Comparison of ENCODE assay signal across 8 cellular contexts in genomic region chr16:17224859-17225258, GRCh38.
A peak's percentile ranks its signal among the peaks of the same experiment; 100 is the strongest.
DNase-seq lines count a peak whose midpoint lies in the region; ATAC-seq and TF ChIP-seq lines count a peak whose summit lies in the region.

No MANE protein-coding gene starts in this region.

- H3K36me3 ChIP-seq in skeletal muscle satellite cell (ENCODE audit: insufficient read depth, low read length): no peaks in the 10 kb centered on the region

- H3K27me3 ChIP-seq in skeletal muscle satellite cell (ENCODE audit: control insufficient read depth, insufficient read depth, low read length): no peaks in the 10 kb centered on the region

- peaks cover 24% of the 10 kb centered on the region for H3K4me1 ChIP-seq in skeletal muscle satellite cell (ENCODE audit: control insufficient read depth, insufficient read depth, low read length)

- peak; percentile 87 for DNase-seq in H4 (ENCODE audit: low spot score)
- peak; percentile 85 for DNase-seq in RPMI7951 (ENCODE audit: low read depth)
- peak; percentile 88 for DNase-seq in fibroblast of villous mesenchyme (ENCODE audit: low read depth)
- DNase-seq in HK-2 (ENCODE audit: unreplicated experiment): no peak
- DNase-seq in SHP77 treated with DMSO at 0.1 percent for 48 hours (lab: John Stamatoyannopoulos, UW): no peak
- no peak for DNase-seq in activated effector memory CD4-positive, alpha-beta T cell treated with anti-CD3 and anti-CD28 coated beads, Interleukin-2, amount 50 U/mL, for 16 hours

- no peaks in the 10 kb centered on the region for H3K9me3 ChIP-seq in skeletal muscle satellite cell (replicated peaks; ENCODE audit: low read length)

- no peak overlapping the region for H3K9ac ChIP-seq in skeletal muscle satellite cell (ENCODE audit: low read depth, low read length)

- H3K4me2 ChIP-seq in skeletal muscle satellite cell (ENCODE audit: low read length): peak overlapping the region; percentile 26

- no peak for ATAC-seq in GM21825 (IDR thresholded peaks at IDR 0.05; ENCODE audit: unreplicated experiment)

- no peak overlapping the region for H3K4me3 ChIP-seq in fibroblast of villous mesenchyme (ENCODE audit: low read depth, low read length)
- H3K4me3 ChIP-seq in skeletal muscle satellite cell (ENCODE audit: low read length): no peak overlapping the region

- no peak for TF ChIP-seq CTCF in fibroblast of villous mesenchyme (IDR thresholded peaks at IDR 0.05; ENCODE audit: insufficient read depth, low read depth, low read length)

Comparison
In these comparisons a context has a peak if more than half of its experiments do, and no peak if none do; other contexts are left out.
1. DNase-seq: peak in H4 (single experiment), RPMI7951 (single experiment) and fibroblast of villous mesenchyme (single experiment); none in HK-2 (single experiment), SHP77 treated with DMSO at 0.1 percent for 48 hours (single experiment) and activated effector memory CD4-positive, alpha-beta T cell treated with anti-CD3 and anti-CD28 coated beads, Interleukin-2, amount 50 U/mL, for 16 hours (single experiment).